In the genomic region with DNA sequence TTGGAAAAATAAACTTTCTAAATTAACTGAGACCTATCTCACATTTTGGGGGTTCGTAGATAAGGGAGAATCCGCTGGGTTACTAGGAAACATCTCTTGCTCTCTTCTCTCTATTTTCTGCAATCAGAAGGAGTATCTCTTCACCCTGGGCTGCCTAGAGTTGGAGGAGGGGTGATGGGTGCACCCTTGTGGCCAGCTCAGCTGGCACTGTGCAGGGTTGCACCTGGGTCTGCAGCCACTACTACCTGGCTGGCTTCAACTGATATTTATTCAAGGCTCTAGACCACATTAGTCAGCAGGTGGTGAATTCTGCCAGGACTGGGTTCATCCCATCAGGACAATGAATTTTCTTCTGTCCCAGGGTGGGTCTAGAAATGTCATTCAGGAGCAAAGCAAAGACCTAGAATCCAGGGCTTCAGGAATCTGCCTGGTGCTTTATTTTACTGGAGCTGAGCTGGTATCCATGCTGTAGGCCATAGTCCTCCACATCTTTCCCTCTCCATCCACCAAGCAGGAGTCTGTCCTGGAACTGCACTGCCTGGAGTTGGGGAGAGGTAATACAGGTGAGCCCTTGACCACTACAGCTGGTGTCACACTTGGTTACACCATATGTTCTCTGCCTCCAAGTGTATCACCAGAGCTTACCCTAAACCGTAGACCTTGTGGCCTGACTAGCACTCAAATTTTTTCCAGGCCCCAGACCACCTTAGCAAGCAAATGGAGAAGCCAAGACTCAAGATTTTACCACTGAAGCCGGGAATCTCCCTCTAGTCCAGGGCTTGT, we compare ENCODE assay signal across 32 cellular contexts. TPM values are rescaled to one million over a fixed set of nuclear protein-coding genes. Genes with fewer than 3 reads are reported as not detected.
"Had no signal": no experiment of that assay in that cellular context is flagged by ENCODE, and none has a peak within 500 bp of the region (broad histone marks: within the 10 kb centered on the region; RNA-seq: fewer than 3 reads in every experiment).

No MANE protein-coding gene starts in this region.

- H3K36me3 Mint-ChIP-seq: activated naive CD8-positive, alpha-beta T cell; brain had no signal

- H3K27ac ChIP-seq: WERI-Rb-1 had no signal

- H3K36me3 ChIP-seq: WERI-Rb-1 had no signal

- H3K4me1 Mint-ChIP-seq: activated naive CD8-positive, alpha-beta T cell treated with anti-CD3 and anti-CD28 coated beads, Interleukin-2, amount 50 U/mL, for 24 hours; brain had no signal

- DNase-seq: activated CD4-positive, alpha-beta T cell treated with anti-CD3 and anti-CD28 coated beads, Interleukin-2, amount 10 ng/mL, durations not matched to agents 24 days and 14 days; activated CD4-positive, alpha-beta T cell treated with anti-CD3 and anti-CD28 coated beads, Interleukin-2, amount 50 U/mL, for 4 hours; activated CD8-positive, alpha-beta T cell treated with anti-CD3 and anti-CD28 coated beads for 36 hours; activated gamma-delta T cell treated with Interleukin-2 at 50 U/mL for 16 hours; activated naive CD4-positive, alpha-beta T cell treated with anti-CD3 and anti-CD28 coated beads, Interleukin-2, amount 10 ng/mL, durations not matched to agents 7 days and 5 days; activated naive CD8-positive, alpha-beta T cell treated with anti-CD3 and anti-CD28 coated beads, Interleukin-2, amount 50 U/mL, for 24 hours; activated T-cell treated with anti-CD3 and anti-CD28 coated beads, Interleukin-2, amount 50 U/mL, for 24 hours; anterior cingulate cortex; caudate nucleus; cerebellar nuclear complex; NCI-H1092 treated with DMSO at 0.1 percent for 48 hours; NCI-H1417 treated with DMSO at 0.1 percent for 48 hours; NCI-H187 treated with DMSO at 0.1 percent for 48 hours; NCI-H2081; NCI-H2171 treated with DMSO at 0.1 percent for 48 hours; NCI-H226; NCI-H446 treated with DMSO at 0.1 percent for 48 hours; NCI-H524; NCI-H69; NCI-H82; Right ventricle myocardium superior; SW 1271; T-helper 1 cell; T1000; WERI-Rb-1 had no signal

- H3K4me3 Mint-ChIP-seq: activated CD4-positive, alpha-beta T cell treated with anti-CD3 and anti-CD28 coated beads, Interleukin-2, amount 10 ng/mL, durations not matched to agents 24 days and 14 days; activated CD8-positive, alpha-beta T cell treated with anti-CD3 and anti-CD28 coated beads for 36 hours; activated naive CD4-positive, alpha-beta T cell treated with anti-CD3 and anti-CD28 coated beads, Interleukin-2, amount 10 ng/mL, durations not matched to agents 7 days and 5 days; activated naive CD8-positive, alpha-beta T cell; activated naive CD8-positive, alpha-beta T cell treated with anti-CD3 and anti-CD28 coated beads, Interleukin-2, amount 50 U/mL, for 24 hours; activated T-cell treated with anti-CD3 and anti-CD28 coated beads, Interleukin-2, amount 50 U/mL, for 24 hours; activated T-helper 1 cell treated with anti-CD3 and anti-CD28 coated beads, Interleukin-12 subunit alpha, Interleukin-12 subunit beta, Interleukin-2, Interleukin-4 antibody, amounts not matched to agents 30 ng/mL and 10 ng/mL and 1 ng/mL, durations not matched to agents 14 hours and 24 hours and 36 hours; brain had no signal

- ATAC-seq: activated CD8-positive, alpha-beta T cell treated with anti-CD3 and anti-CD28 coated beads for 36 hours; activated naive CD8-positive, alpha-beta T cell treated with anti-CD3 and anti-CD28 coated beads, Interleukin-2, amount 50 U/mL, for 24 hours had no signal

- H3K27me3 Mint-ChIP-seq: activated CD8-positive, alpha-beta T cell treated with anti-CD3 and anti-CD28 coated beads for 36 hours; activated naive CD8-positive, alpha-beta T cell; activated naive CD8-positive, alpha-beta T cell treated with anti-CD3 and anti-CD28 coated beads, Interleukin-2, amount 50 U/mL, for 24 hours; activated T-cell treated with anti-CD3 and anti-CD28 coated beads, Interleukin-2, amount 50 U/mL, for 24 hours; brain had no signal

- H3K27ac Mint-ChIP-seq: activated CD4-positive, alpha-beta T cell treated with anti-CD3 and anti-CD28 coated beads, Interleukin-2, amount 10 ng/mL, durations not matched to agents 24 days and 14 days; activated CD8-positive, alpha-beta T cell treated with anti-CD3 and anti-CD28 coated beads for 36 hours; activated naive CD4-positive, alpha-beta T cell treated with anti-CD3 and anti-CD28 coated beads, Interleukin-2, amount 10 ng/mL, durations not matched to agents 7 days and 5 days; activated naive CD8-positive, alpha-beta T cell; activated naive CD8-positive, alpha-beta T cell treated with anti-CD3 and anti-CD28 coated beads, Interleukin-2, amount 50 U/mL, for 24 hours; activated T-cell treated with anti-CD3 and anti-CD28 coated beads, Interleukin-2, amount 50 U/mL, for 24 hours; activated T-helper 1 cell treated with anti-CD3 and anti-CD28 coated beads, Interleukin-12 subunit alpha, Interleukin-12 subunit beta, Interleukin-2, Interleukin-4 antibody, amounts not matched to agents 30 ng/mL and 10 ng/mL and 1 ng/mL, durations not matched to agents 14 hours and 24 hours and 36 hours; brain had no signal

RNA-seq across cellular contexts. Expression of a gene that starts 14.0 kb away (rescaled TPM):
- total RNA-seq: activated CD4-positive, alpha-beta T cell treated with anti-CD3 and anti-CD28 coated beads, Interleukin-2, amount 10 ng/mL, durations not matched to agents 24 days and 14 days; activated CD8-positive, alpha-beta memory T cell treated with anti-CD3 and anti-CD28 coated beads for 36 hours; activated CD8-positive, alpha-beta T cell treated with anti-CD3 and anti-CD28 coated beads for 36 hours; activated T-helper 1 cell treated with anti-CD3 and anti-CD28 coated beads, Interleukin-12 subunit alpha, Interleukin-12 subunit beta, Interleukin-2, Interleukin-4 antibody, amounts not matched to agents 30 ng/mL and 10 ng/mL and 1 ng/mL, durations not matched to agents 14 hours and 24 hours and 36 hours; bronchial epithelial cell; M059J; Right ventricle myocardium superior; T-helper 2 cell treated with Interferon-gamma antibody and Interleukin-4, amounts not matched to agents 100 ng/mL and 5 ng/mL, for 36 hours had no signal

RNA-seq across cellular contexts. Expression of a gene that starts 22.8 kb away (rescaled TPM):
- total RNA-seq: activated CD4-positive, alpha-beta T cell treated with anti-CD3 and anti-CD28 coated beads, Interleukin-2, amount 10 ng/mL, durations not matched to agents 24 days and 14 days; activated CD8-positive, alpha-beta memory T cell treated with anti-CD3 and anti-CD28 coated beads for 36 hours; activated CD8-positive, alpha-beta T cell treated with anti-CD3 and anti-CD28 coated beads for 36 hours; activated T-helper 1 cell treated with anti-CD3 and anti-CD28 coated beads, Interleukin-12 subunit alpha, Interleukin-12 subunit beta, Interleukin-2, Interleukin-4 antibody, amounts not matched to agents 30 ng/mL and 10 ng/mL and 1 ng/mL, durations not matched to agents 14 hours and 24 hours and 36 hours; bronchial epithelial cell; M059J; Right ventricle myocardium superior; T-helper 2 cell treated with Interferon-gamma antibody and Interleukin-4, amounts not matched to agents 100 ng/mL and 5 ng/mL, for 36 hours had no signal
